10 cellular contexts compared by ENCODE assay signal in genomic region chr11:67274768-67275605, GRCh38. TPM values are rescaled to one million over a fixed set of nuclear protein-coding genes. Genes with fewer than 3 reads are reported as not detected.
DNase-seq lines count a peak whose midpoint lies in the region; ATAC-seq and TF ChIP-seq lines count a peak whose summit lies in the region.
"Had no signal": no experiment of that assay in that cellular context is flagged by ENCODE, and none has a peak within 500 bp of the region (broad histone marks: within the 10 kb centered on the region; RNA-seq: fewer than 3 reads in every experiment).

No MANE protein-coding gene starts in this region.

- H3K4ac ChIP-seq in trophoblast cell (ENCODE audit: low read depth, low read length), result no peak overlapping the region

- peak overlapping the region; percentile 90 to 99 (median 95) for H3K27ac Mint-ChIP-seq in CD4-positive, alpha-beta memory T cell
- H3K27ac Mint-ChIP-seq in WTC11, result peak overlapping the region; percentile 32

- H2AFZ ChIP-seq in trophoblast cell (ENCODE audit: insufficient read depth, low read length, poor library complexity), result no peak overlapping the region

- no peak for DNase-seq in CD4-positive, alpha-beta memory T cell
- DNase-seq in WTC11 (ENCODE audit: low spot score), result peak; percentile 8
- DNase-seq in cardiac muscle cell (ENCODE audit: low read depth in 1 of 2, low spot score in 1 of 2), result no peak
- no peak for DNase-seq in trophoblast cell
- no peak for DNase-seq in DMS79 treated with DMSO at 0.1 percent for 48 hours (lab: John Stamatoyannopoulos, UW)
- no peak for DNase-seq in effector CD4-positive, alpha-beta T cell
- DNase-seq: DMS153, nucleus accumbens had no signal

- no peak overlapping the region for H3K14ac ChIP-seq in trophoblast cell (ENCODE audit: low read length)

- H3K27me3 Mint-ChIP-seq in CD4-positive, alpha-beta memory T cell, result no peaks in the 10 kb centered on the region
- no peaks in the 10 kb centered on the region for H3K27me3 Mint-ChIP-seq in WTC11 (ENCODE audit: low read depth)

- H2BK120ac ChIP-seq in trophoblast cell (ENCODE audit: insufficient read depth, low read length, poor library complexity), result no peak overlapping the region

- peak overlapping the region; percentile 95 for H3K27ac ChIP-seq in CD4-positive, alpha-beta memory T cell (ENCODE audit: low read depth, low read length)
- peak overlapping the region; percentile 76 for H3K27ac ChIP-seq in cardiac muscle cell
- no peak overlapping the region for H3K27ac ChIP-seq in trophoblast cell (ENCODE audit: low read depth, low read length)

- H2BK12ac ChIP-seq in trophoblast cell (ENCODE audit: low read length), result no peak overlapping the region

- no peaks in the 10 kb centered on the region for H3K9me3 ChIP-seq in CD4-positive, alpha-beta memory T cell (ENCODE audit: control insufficient read depth in 1 of 2, low read length in 2 of 2)
- H3K9me3 ChIP-seq in cardiac muscle cell (ENCODE audit: low read depth) (no peaks in the 10 kb centered on the region), trophoblast cell (ENCODE audit: insufficient read depth, low read depth, low read length) (no peaks in the 10 kb centered on the region)

- H3K4me1 ChIP-seq in CD4-positive, alpha-beta memory T cell (ENCODE audit: insufficient read depth, low read length), result peaks cover 100% of the 10 kb centered on the region
- H3K4me1 ChIP-seq in cardiac muscle cell (ENCODE audit: low read depth) (peaks cover 22% of the 10 kb centered on the region), trophoblast cell (ENCODE audit: control insufficient read depth in 1 of 2, insufficient read depth in 2 of 2, low read length in 2 of 2) (peaks cover 9 to 18% of the 10 kb centered on the region in 2 experiments)

- POLR2A ChIA-PET in CD4-positive, alpha-beta memory T cell (lab: Charles Lee; ENCODE audit: partially characterized antibody), result interaction anchor here (0.7 to 17.3 kb wide), 8 partner anchors 11 to 144 kb away, joined by 3 to 1163 read pairs (median 4); partner anchors contain the start of genes ANKRD13D, POLD4, SSH3 and TBC1D10C
- POLR2A ChIA-PET in WTC11 (lab: Charles Lee), result no interaction called here

- peaks cover 24 to 58% of the 10 kb centered on the region in 2 donors for H3K36me3 Mint-ChIP-seq in CD4-positive, alpha-beta memory T cell
- peaks cover 7% of the 10 kb centered on the region for H3K36me3 Mint-ChIP-seq in WTC11

- H3K4me3 Mint-ChIP-seq in CD4-positive, alpha-beta memory T cell, result peak overlapping the region; percentile 3 to 97 (median 83)
- no peak overlapping the region for H3K4me3 Mint-ChIP-seq in WTC11

- no peak for ATAC-seq in WTC11
- no peak for ATAC-seq in HG03108 (IDR thresholded peaks at IDR 0.05; ENCODE audit: unreplicated experiment)
- no peak for ATAC-seq in GM18517 (IDR thresholded peaks at IDR 0.05; ENCODE audit: unreplicated experiment)

- peaks cover 2% of the 10 kb centered on the region for H3K79me2 ChIP-seq in trophoblast cell (ENCODE audit: control insufficient read depth, insufficient read depth, low read length, poor library complexity)

- H3K18ac ChIP-seq in trophoblast cell (ENCODE audit: low read length), result peak overlapping the region; percentile 9

- H3K4me1 Mint-ChIP-seq in CD4-positive, alpha-beta memory T cell, result peaks cover 44 to 95% (median 73%) of the 10 kb centered on the region in 4 donors
- H3K4me1 Mint-ChIP-seq in WTC11, result peaks cover 49% of the 10 kb centered on the region

- CTCF ChIA-PET in CD4-positive, alpha-beta memory T cell (lab: Charles Lee; ENCODE audit: partially characterized antibody), result no interaction called here
- CTCF ChIA-PET in WTC11 (lab: Charles Lee), result interaction anchor here (1.0 to 1.7 kb wide), 2 partner anchors 8 to 127 kb away, joined by 4 to 5 read pairs; partner anchors contain the start of genes GRK2 and PPP1CA

- WGBS in trophoblast cell (ENCODE audit: extremely low coverage, insufficient coverage, insufficient read length), result no CpG with 5 or more reads among the region's 35 CpGs

- TF ChIP-seq CTCF in WTC11 (IDR thresholded peaks at IDR 0.05), result no peak
- no peak for TF ChIP-seq CTCF in cardiac muscle cell (IDR thresholded peaks at IDR 0.05; ENCODE audit: low read depth, low read length)

- H3K4me2 ChIP-seq in trophoblast cell (ENCODE audit: low read length), result no peak overlapping the region

- no peak overlapping the region for H2AK5ac ChIP-seq in trophoblast cell (ENCODE audit: low read length)

- H4K8ac ChIP-seq in trophoblast cell (ENCODE audit: low read depth, low read length), result no peak overlapping the region

- H2BK5ac ChIP-seq in trophoblast cell (ENCODE audit: low read depth, low read length, poor library complexity), result no peak overlapping the region

- no peaks in the 10 kb centered on the region for H3K27me3 ChIP-seq in CD4-positive, alpha-beta memory T cell (ENCODE audit: insufficient read depth, low read length)
- H3K27me3 ChIP-seq in cardiac muscle cell (no peaks in the 10 kb centered on the region), trophoblast cell (ENCODE audit: insufficient read depth, low read length) (no peaks in the 10 kb centered on the region)

- H3K9ac ChIP-seq in trophoblast cell (ENCODE audit: low read length), result no peak overlapping the region

- intact Hi-C loops in CD4-positive, alpha-beta memory T cell (cut with micrococcal nuclease), result loop anchor here (5.0 kb wide), 1 partner anchor 232 kb away; the partner anchor contains the start of genes CDK2AP2 and PITPNM1

- no peak overlapping the region for H4K91ac ChIP-seq in trophoblast cell (ENCODE audit: low read depth, low read length)

- no peaks in the 10 kb centered on the region for H3K79me1 ChIP-seq in trophoblast cell (ENCODE audit: low read length)

- H4K12ac ChIP-seq in trophoblast cell (ENCODE audit: low read depth, low read length), result no peak overlapping the region

- peaks cover 42% of the 10 kb centered on the region for H3K36me3 ChIP-seq in CD4-positive, alpha-beta memory T cell (ENCODE audit: insufficient read depth, low read length)
- peaks cover 2% of the 10 kb centered on the region for H3K36me3 ChIP-seq in cardiac muscle cell
- peaks cover 42 to 48% of the 10 kb centered on the region in 2 experiments for H3K36me3 ChIP-seq in trophoblast cell (ENCODE audit: control insufficient read depth in 1 of 2, insufficient read depth in 2 of 2, low read length in 2 of 2)

- no peak overlapping the region for H3K4me3 ChIP-seq in CD4-positive, alpha-beta memory T cell (ENCODE audit: low read length in 2 of 2)
- H3K4me3 ChIP-seq in cardiac muscle cell (no peak overlapping the region), trophoblast cell (ENCODE audit: low read depth, low read length) (no peak overlapping the region)

- H3K23ac ChIP-seq in trophoblast cell (ENCODE audit: low read length), result no peak overlapping the region

- no peaks in the 10 kb centered on the region for H3K9me3 Mint-ChIP-seq in CD4-positive, alpha-beta memory T cell
- H3K9me3 Mint-ChIP-seq in WTC11, result no peaks in the 10 kb centered on the region

TF ChIP-seq in WTC11, 78 proteins besides CTCF, POLR2A, EP300 and RAD21:
- TF ChIP-seq ATF1 (CRISPR knock-in tag; IDR thresholded peaks at IDR 0.05) (no peak), FOXK1 (CRISPR knock-in tag; IDR thresholded peaks at IDR 0.05) (no peak), ERG (CRISPR knock-in tag; IDR thresholded peaks at IDR 0.05) (no peak), ZNF138 (CRISPR knock-in tag; conservative IDR thresholded peaks at IDR 0.05) (no peak), ATF3 (CRISPR knock-in tag; conservative IDR thresholded peaks at IDR 0.05) (no peak), ZNF317 (CRISPR knock-in tag; IDR thresholded peaks at IDR 0.05; ENCODE audit: borderline replicate concordance, low read depth) (no peak), JAZF1 (CRISPR knock-in tag; IDR thresholded peaks at IDR 0.05) (no peak), TEAD4 (CRISPR knock-in tag; IDR thresholded peaks at IDR 0.05) (no peak), NFE2L1 (CRISPR knock-in tag; IDR thresholded peaks at IDR 0.05) (no peak), SOX15 (CRISPR knock-in tag; IDR thresholded peaks at IDR 0.05) (no peak), ZMAT4 (CRISPR knock-in tag; IDR thresholded peaks at IDR 0.05) (no peak)

RNA-seq across cellular contexts. Expression of gene GRK2, which starts 8.7 kb away (rescaled TPM):
- 100 to 1,000 TPM; 299 to 310 TPM for total RNA-seq in CD4-positive, alpha-beta memory T cell
- polyA plus RNA-seq in CD4-positive, alpha-beta memory T cell, result 10 to 100 TPM; 12.8 to 63.7 TPM
- total RNA-seq in WTC11 (2021) (59.4 to 68.1 TPM (median 61.4 TPM) in 3 replicates), cardiac muscle cell (49.1 and 72.1 TPM in 2 replicates)
- polyA plus RNA-seq in cardiac muscle cell, result 62.9 and 85.1 TPM in 2 replicates
- polyA plus RNA-seq in trophoblast cell (2013), result 22.3 and 22.9 TPM in 2 replicates

RNA-seq across cellular contexts. Expression of gene ANKRD13D, which starts 14.1 kb away (rescaled TPM):
- 100 to 1,000 TPM; 244 to 247 TPM for total RNA-seq in CD4-positive, alpha-beta memory T cell
- polyA plus RNA-seq in CD4-positive, alpha-beta memory T cell, result 10 to 100 TPM; 12.0 to 31.3 TPM
- total RNA-seq in WTC11 (2021) (36.8 to 55.5 TPM (median 42.4 TPM) in 3 replicates), cardiac muscle cell (50.7 and 53.5 TPM in 2 replicates)
- 39.4 and 47.6 TPM in 2 replicates for polyA plus RNA-seq in cardiac muscle cell
- 20.5 and 20.9 TPM in 2 replicates for polyA plus RNA-seq in trophoblast cell (2013)

RNA-seq across cellular contexts. Expression of gene SSH3, which starts 28.3 kb away (rescaled TPM):
- 10 to 100 TPM; 22.5 to 26.3 TPM for total RNA-seq in CD4-positive, alpha-beta memory T cell
- 1 to 10 TPM in 1 of 2 donors, under 1 TPM in 1; 0.79 to 6.5 TPM for polyA plus RNA-seq in CD4-positive, alpha-beta memory T cell
- total RNA-seq in WTC11 (2021), result 34.8 to 43.4 TPM (median 42.3 TPM) in 3 replicates
- total RNA-seq in cardiac muscle cell, result 18.7 and 39.9 TPM in 2 replicates
- 26.7 and 28.0 TPM in 2 replicates for polyA plus RNA-seq in cardiac muscle cell
- 85.6 and 93.4 TPM in 2 replicates for polyA plus RNA-seq in trophoblast cell (2013)
